Comparison of ENCODE assay signal across 34 cellular contexts in the genomic region with DNA sequence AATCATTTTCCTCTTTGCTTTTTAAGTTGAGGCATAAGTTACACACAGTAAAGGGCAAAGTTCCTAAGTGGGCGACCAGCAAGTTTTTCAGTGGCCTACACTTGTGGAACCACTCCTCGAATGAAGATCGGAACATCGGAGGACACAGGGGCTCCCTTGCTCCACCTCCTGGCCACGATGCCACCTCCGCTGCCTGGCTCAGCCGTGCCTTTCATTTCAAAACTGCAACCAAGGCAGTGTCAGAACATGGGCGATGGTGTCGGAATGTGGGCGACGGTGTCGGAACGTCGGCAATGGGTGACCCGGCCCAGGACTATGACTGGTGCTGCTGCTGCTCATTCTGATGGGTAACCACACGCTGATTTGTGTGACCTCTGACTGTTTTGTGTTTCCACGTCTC. TPM values are rescaled to one million over a fixed set of nuclear protein-coding genes. Genes with fewer than 3 reads are reported as not detected.
A peak's percentile ranks its signal among the peaks of the same experiment; 100 is the strongest.
DNase-seq lines count a peak whose midpoint lies in the region; ATAC-seq, FAIRE-seq and TF ChIP-seq lines count a peak whose summit lies in the region.
"Had no signal": no experiment of that assay in that cellular context is flagged by ENCODE, and none has a peak within 500 bp of the region (broad histone marks: within the 10 kb centered on the region; RNA-seq: fewer than 3 reads in every experiment).

No MANE protein-coding gene starts in this region.

- H3K4me1 ChIP-seq in HepG2 (ENCODE audit: insufficient read depth, low read length) = peaks cover 21% of the 10 kb centered on the region
- H3K4me1 ChIP-seq in right lobe of liver = no peaks in the 10 kb centered on the region
- no peaks in the 10 kb centered on the region for H3K4me1 ChIP-seq in esophagus muscularis mucosa
- no peaks in the 10 kb centered on the region for H3K4me1 ChIP-seq in transverse colon
- H3K4me1 ChIP-seq: HAP-1 had no signal

- BruUV-seq in HepG2 (replicated peaks; lab: Mats Ljungman, UMichigan) = no TSS peak

- FAIRE-seq in HepG2 (lab: Jason Lieb, UNC) = no peak
- FAIRE-seq: TTC549 had no signal

- H3K36me3 ChIP-seq in HepG2 (replicated peaks in 1 of 2; ENCODE audit: control insufficient read depth in 1 of 2, insufficient read depth in 2 of 2, low read length in 2 of 2) (no peaks in the 10 kb centered on the region), right lobe of liver (no peaks in the 10 kb centered on the region), esophagus muscularis mucosa (no peaks in the 10 kb centered on the region), transverse colon (no peaks in the 10 kb centered on the region)
- H3K36me3 ChIP-seq: BLaER1, HAP-1, ovary, thoracic aorta had no signal

- H3K4me3 ChIP-seq in HepG2 (replicated peaks in 1 of 3; ENCODE audit: insufficient read depth in 1 of 3, low read depth in 2 of 3, low read length in 3 of 3) (no peak overlapping the region), right lobe of liver (no peak overlapping the region), NB4 (ENCODE audit: low read depth, low read length) (no peak overlapping the region), esophagus muscularis mucosa (no peak overlapping the region), transverse colon (no peak overlapping the region)
- H3K4me3 ChIP-seq: BLaER1, HAP-1, ovary, SK-N-MC, skin epidermis, thoracic aorta had no signal

- TF ChIP-seq RAD21 in HepG2 (CRISPR knock-in tag; IDR thresholded peaks at IDR 0.05) = no peak

- no peak overlapping the region for H3K4me2 ChIP-seq in HepG2 (ENCODE audit: low read depth, low read length)

- no peak for DNase-seq in HepG2 (ENCODE audit: low spot score)
- no peak for DNase-seq in right lobe of liver
- DNase-seq in NB4 (ENCODE audit: low read depth) = peak; percentile 47
- DNase-seq in esophagus muscularis mucosa (ENCODE audit: extremely low spot score) = peak; percentile 77
- no peak for DNase-seq in transverse colon
- DNase-seq: activated CD4-positive, alpha-beta T cell treated with anti-CD3 and anti-CD28 coated beads, Interleukin-2, amount 50 U/mL, for 4 hours; activated CD8-positive, alpha-beta memory T cell treated with anti-CD3 and anti-CD28 coated beads, Interleukin-2, amount 50 U/mL, for 4 hours; activated naive CD4-positive, alpha-beta T cell treated with anti-CD3 and anti-CD28 coated beads for 36 hours; central memory CD4-positive, alpha-beta T cell; COR-L47; cortex of kidney; effector memory CD4-positive, alpha-beta T cell; hypothalamus; mesendoderm; NCI-H1105; NCI-H187 treated with DMSO at 0.1 percent for 48 hours; NCI-H524; ovary; stimulated activated naive CD8-positive, alpha-beta T cell treated with anti-CD3 and anti-CD28 coated beads, Interleukin-15, Interleukin-2, amounts not matched to agents 100 U/mL and 50 U/mL, for 24 hours had no signal

- no peaks in the 10 kb centered on the region for H4K20me1 ChIP-seq in HepG2 (ENCODE audit: insufficient read depth, low read length)
- H4K20me1 ChIP-seq: BLaER1 had no signal

- no peaks in the 10 kb centered on the region for H3K9me3 ChIP-seq in HepG2 (ENCODE audit: low read length)
- no peaks in the 10 kb centered on the region for H3K9me3 ChIP-seq in right lobe of liver
- H3K9me3 ChIP-seq in esophagus muscularis mucosa = no peaks in the 10 kb centered on the region
- H3K9me3 ChIP-seq in transverse colon = no peaks in the 10 kb centered on the region
- H3K9me3 ChIP-seq: BLaER1, HAP-1, ovary, thoracic aorta had no signal

- H2AFZ ChIP-seq in HepG2 (ENCODE audit: low read length) = no peak overlapping the region

- H3K27me3 ChIP-seq in HepG2 (ENCODE audit: control insufficient read depth in 1 of 2, insufficient read depth in 2 of 2, low read length in 2 of 2) (peaks cover 3 to 49% of the 10 kb centered on the region in 2 experiments; a peak in 4 of 5 replicates), right lobe of liver (no peaks in the 10 kb centered on the region), esophagus muscularis mucosa (peaks cover 0 to 14% (median 0%) of the 10 kb centered on the region in 4 donors), transverse colon (no peaks in the 10 kb centered on the region)
- H3K27me3 ChIP-seq: BLaER1, ovary had no signal

- intact Hi-C loops in HepG2 (cut with micrococcal nuclease; ENCODE audit: unreplicated experiment) (no loop called here), right lobe of liver (cut with DNase I) (no loop called here), esophagus muscularis mucosa (cut with DNase I) (no loop called here), transverse colon (cut with DNase I; ENCODE audit: low total_unique reads) (no loop called here)

- CTCF ChIA-PET in HepG2 (lab: Yijun Ruan, JAX; ENCODE audit: low intra/inter-chr PET ratio, low total read pairs) = no interaction called here

- POLR2A ChIA-PET in HepG2 (lab: Yijun Ruan, JAX) = no interaction called here

- in situ Hi-C loops in HepG2 (cut with HindIII; ENCODE audit: extremely low pct_ligation_motif_present, low pct_unique_long_range_greater_than_20kb) = no loop called here
- in situ Hi-C loops in transverse colon (cut with MboI; ENCODE audit: low pct_ligation_motif_present in 1 of 4, low pct_unique_long_range_greater_than_20kb in 1 of 4, low sequenced_read_pairs in 3 of 4) = no loop called here

- ATAC-seq in HepG2 (peak; percentile 73), right lobe of liver (no peak), HG03045 (IDR thresholded peaks at IDR 0.05; ENCODE audit: unreplicated experiment) (no peak), GM19463 (IDR thresholded peaks at IDR 0.05; ENCODE audit: unreplicated experiment) (no peak)
- ATAC-seq: activated CD4-positive, CD25-positive, alpha-beta regulatory T cell treated with anti-CD3 and anti-CD28 coated beads, Interleukin-2, amount 50 U/mL, for 24 hours; left lobe of liver; stimulated activated naive CD8-positive, alpha-beta T cell treated with anti-CD3 and anti-CD28 coated beads, Interleukin-15, Interleukin-2, amounts not matched to agents 100 U/mL and 50 U/mL, for 24 hours had no signal

- TF ChIP-seq CTCF in HepG2 (CRISPR knock-in tag; IDR thresholded peaks at IDR 0.05) = peak; percentile 56
- no peak for TF ChIP-seq CTCF in right lobe of liver (IDR thresholded peaks at IDR 0.05)
- peak; percentile 43 for TF ChIP-seq CTCF in NB4 (IDR thresholded peaks at IDR 0.05; ENCODE audit: low read depth, low read length)
- no peak for TF ChIP-seq CTCF in esophagus muscularis mucosa (IDR thresholded peaks at IDR 0.05)
- no peak for TF ChIP-seq CTCF in transverse colon (IDR thresholded peaks at IDR 0.05)

- no peak overlapping the region for H3K9ac ChIP-seq in HepG2 (ENCODE audit: insufficient read depth, low read depth, low read length)
- H3K9ac ChIP-seq: BLaER1 had no signal

- TF ChIP-seq POLR2A in HepG2 (IDR thresholded peaks at IDR 0.05; ENCODE audit: insufficient read depth in 1 of 2, low read depth in 2 of 2, low read length in 2 of 2) = no peak
- TF ChIP-seq POLR2A in right lobe of liver (IDR thresholded peaks at IDR 0.05) = no peak
- no peak for TF ChIP-seq POLR2A in NB4 (IDR thresholded peaks at IDR 0.05; ENCODE audit: extremely low read depth, insufficient read length)
- no peak for TF ChIP-seq POLR2A in esophagus muscularis mucosa (IDR thresholded peaks at IDR 0.05; ENCODE audit: low read depth)
- TF ChIP-seq POLR2A in transverse colon (IDR thresholded peaks at IDR 0.05) = no peak

- 50% methylated on average over 16 of the region's 17 CpGs for WGBS in HepG2 (ENCODE audit: low lambda C conversion rate)
- WGBS in right lobe of liver (ENCODE audit: insufficient coverage, low coverage, low lambda C conversion rate, missing lambda C conversion rate) = 65% methylated on average over 6 of the region's 17 CpGs
- WGBS in esophagus muscularis mucosa = 87% methylated on average over 17 of the region's 17 CpGs
- 84% methylated on average over 17 of the region's 17 CpGs; no CpG with 5 or more reads in 1 of the 2 donors for WGBS in transverse colon (ENCODE audit: low coverage in 1 of 2), 2 donors

- H3K27ac ChIP-seq in HepG2 (ENCODE audit: extremely low read length, insufficient read depth, low read length) (no peak overlapping the region), right lobe of liver (no peak overlapping the region), esophagus muscularis mucosa (replicated peaks in 1 of 4) (no peak overlapping the region), transverse colon (no peak overlapping the region)
- H3K27ac ChIP-seq: BLaER1, ovary, RWPE1, SK-N-MC, skin epidermis, thoracic aorta had no signal

- TF ChIP-seq EP300 in HepG2 (IDR thresholded peaks at IDR 0.05; ENCODE audit: low read depth in 2 of 2, low read length in 2 of 2) = no peak
- TF ChIP-seq EP300 in HepG2 (CRISPR knock-in tag; IDR thresholded peaks at IDR 0.05; ENCODE audit: borderline replicate concordance) = no peak
- TF ChIP-seq EP300 in esophagus muscularis mucosa (IDR thresholded peaks at IDR 0.05) = no peak
- no peak for TF ChIP-seq EP300 in transverse colon (IDR thresholded peaks at IDR 0.05; ENCODE audit: low read depth)

- H3K79me2 ChIP-seq in HepG2 (ENCODE audit: insufficient read depth, low read length) = no peaks in the 10 kb centered on the region

TF ChIP-seq in HepG2, 621 proteins besides CTCF, POLR2A, EP300 and RAD21 (continues in another document):
- TF ChIP-seq BRCA1 (CRISPR knock-in tag; IDR thresholded peaks at IDR 0.05) = no peak

RNA-seq across cellular contexts. Expression of a gene that starts 9.6 kb away (rescaled TPM):
- total RNA-seq in HepG2 (2016; rRNA removed; fragmentation: Illumina TruSeq; extraction: Trizol) (not detected in 2 replicates), right lobe of liver (under 1 TPM in 4 of 6 experiments, not detected in 2; 0.15 to 0.51 (median 0.26) TPM), esophagus muscularis mucosa (10 to 100 TPM in 2 of 4 donors, 1 to 10 TPM in 2; 9.3 to 16.6 (median 12.1) TPM), transverse colon (1 to 10 TPM; 1.8 to 3.7 (median 2.7) TPM)
- total RNA-seq in HepG2 (2016; cell fraction: cytosol; rRNA removed; fragmentation: Illumina TruSeq; extraction: Trizol; ENCODE audit: low read depth) = not detected in 2 replicates
- total RNA-seq in HepG2 (2016; cell fraction: insoluble cytoplasmic fraction; rRNA removed; fragmentation: Illumina TruSeq; extraction: Trizol) = not detected in 2 replicates
- not detected in 2 replicates for total RNA-seq in HepG2 (2016; cell fraction: membrane; rRNA removed; fragmentation: Illumina TruSeq; extraction: Trizol)
- not detected in 2 replicates for total RNA-seq in HepG2 (2016; cell fraction: nucleus; rRNA removed; fragmentation: Illumina TruSeq; extraction: Trizol)
- polyA plus RNA-seq in HepG2 (2011; rRNA removed) = not detected in 2 replicates
- not detected in 2 replicates for polyA plus RNA-seq in HepG2 (2011; cell fraction: cytosol; rRNA removed)
- polyA plus RNA-seq in HepG2 (2011; cell fraction: nucleus; rRNA removed) = not detected in 2 replicates
- not detected in 2 replicates for polyA plus RNA-seq in HepG2 (2012)
- polyA plus RNA-seq in HepG2 (2016; cell fraction: cytosol; fragmentation: Illumina TruSeq; extraction: Trizol; ENCODE audit: low read depth) = not detected in 2 replicates
- not detected in 2 replicates for polyA plus RNA-seq in HepG2 (2016; cell fraction: insoluble cytoplasmic fraction; fragmentation: Illumina TruSeq; extraction: Trizol; ENCODE audit: low read depth)
- polyA plus RNA-seq in HepG2 (2016; cell fraction: membrane; fragmentation: Illumina TruSeq; extraction: Trizol; ENCODE audit: low read depth) = not detected in 2 replicates
- not detected in 2 replicates for polyA plus RNA-seq in HepG2 (2016; cell fraction: nucleus; fragmentation: Illumina TruSeq; extraction: Trizol; ENCODE audit: insufficient read depth, low read depth)
- polyA minus RNA-seq in HepG2 (2011; rRNA and poly(A)+ RNA removed; ENCODE audit: low replicate concordance) = 19.5 TPM in 1 of 2 replicates, not detected in the other
- not detected in 2 replicates for polyA minus RNA-seq in HepG2 (2011; cell fraction: cytosol; rRNA and poly(A)+ RNA removed)
- polyA minus RNA-seq in HepG2 (2011; cell fraction: nucleus; rRNA and poly(A)+ RNA removed) = 0.13 TPM in 1 of 2 replicates, not detected in the other
- total RNA-seq: epithelial cell of proximal tubule, glomerular endothelial cell had no signal
- polyA plus RNA-seq: AG04450, IgD-negative memory B cell had no signal

Comparison
In these comparisons a context has a peak if more than half of its experiments do, and no peak if none do; other contexts are left out.
1. CTCF ChIP-seq: peak in HepG2 (single experiment) and NB4 (single experiment); none in right lobe of liver (0 of 4), esophagus muscularis mucosa (0 of 3) and transverse colon (0 of 5).
2. DNase-seq: peak in NB4 (single experiment) and esophagus muscularis mucosa (single experiment); none in HepG2 (single experiment), right lobe of liver (0 of 3) and transverse colon (single experiment).